In genomic region chr15:78942741-78943140, GRCh38 we compare ENCODE assay signal across 23 cellular contexts. TPM values are rescaled to one million over a fixed set of nuclear protein-coding genes. Genes with fewer than 3 reads are reported as not detected.
A peak's percentile ranks its signal among the peaks of the same experiment; 100 is the strongest.
DNase-seq lines count a peak whose midpoint lies in the region; ATAC-seq and TF ChIP-seq lines count a peak whose summit lies in the region.
"Had no signal": no experiment of that assay in that cellular context is flagged by ENCODE, and none has a peak within 500 bp of the region (broad histone marks: within the 10 kb centered on the region; RNA-seq: fewer than 3 reads in every experiment).

No MANE protein-coding gene starts in this region.

- no peak overlapping the region for H3K27ac ChIP-seq in OCI-LY7 (ENCODE audit: low read depth, low read length, poor library complexity, severe bottlenecking)
- peak overlapping the region; percentile 38 for H3K27ac ChIP-seq in layer of hippocampus (ENCODE audit: low read depth, low read length)
- H3K27ac ChIP-seq: breast epithelium, tibial artery had no signal

- no peaks in the 10 kb centered on the region for H4K20me1 ChIP-seq in OCI-LY7 (ENCODE audit: insufficient read depth, low read length)

- no peak overlapping the region for H3K4me2 ChIP-seq in OCI-LY7 (ENCODE audit: low read length)

- no peaks in the 10 kb centered on the region for H3K36me3 ChIP-seq in OCI-LY7 (ENCODE audit: insufficient read depth, low read length)
- H3K36me3 ChIP-seq: breast epithelium, MG63, tibial artery had no signal

- H3K4me3 ChIP-seq in GM08714 (ENCODE audit: low read length) (peak overlapping the region; percentile 71), OCI-LY7 (ENCODE audit: low read depth, low read length, poor library complexity, severe bottlenecking) (no peak overlapping the region)
- H3K4me3 ChIP-seq: MG63, tibial artery had no signal

- H3K27me3 Mint-ChIP-seq in stimulated activated naive B cell treated with anti-CD40 and anti-IgM and Interleukin-4, amounts not matched to agents 10 μg/mL and 1 μg/mL and 100 μg/mL, for 72 hours = no peaks in the 10 kb centered on the region

- TF ChIP-seq CTCF in OCI-LY7 (conservative IDR thresholded peaks at IDR 0.05; ENCODE audit: low read length) = no peak

- peaks cover 2 to 3% of the 10 kb centered on the region in 2 donors for H3K9me3 Mint-ChIP-seq in stimulated activated naive B cell treated with anti-CD40 and anti-IgM and Interleukin-4, amounts not matched to agents 10 μg/mL and 1 μg/mL and 100 μg/mL, for 72 hours
- H3K9me3 Mint-ChIP-seq: H9, WTC11 had no signal

- intact Hi-C loops in OCI-LY7 (cut with micrococcal nuclease; ENCODE audit: unreplicated experiment) = no loop called here
- intact Hi-C loops in posterior cingulate gyrus (cut with DNase I) = no loop called here

- no peaks in the 10 kb centered on the region for H3K79me2 ChIP-seq in OCI-LY7 (ENCODE audit: insufficient read depth, low read depth, low read length)

- POLR2A ChIA-PET in OCI-LY7 (lab: Charles Lee) = no interaction called here

- no peak for ATAC-seq in stimulated activated naive B cell treated with anti-CD40 and anti-IgM and Interleukin-4, amounts not matched to agents 10 μg/mL and 1 μg/mL and 100 μg/mL, for 72 hours (replicated peaks)
- no peak for ATAC-seq in HG02571 (IDR thresholded peaks at IDR 0.05; ENCODE audit: unreplicated experiment)
- ATAC-seq: left colon, SK-N-SH treated with all-trans-retinoic acid at 6 μM for 48 hours, WTC11 had no signal

- H3K9me2 ChIP-seq in OCI-LY7 (ENCODE audit: insufficient read depth, low read length) = no peaks in the 10 kb centered on the region

- peak overlapping the region; percentile 86 for H3K27ac Mint-ChIP-seq in stimulated activated naive B cell treated with anti-CD40 and anti-IgM and Interleukin-4, amounts not matched to agents 10 μg/mL and 1 μg/mL and 100 μg/mL, for 72 hours
- H3K27ac Mint-ChIP-seq: H9, WTC11 had no signal

- peaks cover 19 to 55% of the 10 kb centered on the region in 2 donors for H3K4me1 Mint-ChIP-seq in stimulated activated naive B cell treated with anti-CD40 and anti-IgM and Interleukin-4, amounts not matched to agents 10 μg/mL and 1 μg/mL and 100 μg/mL, for 72 hours

- no peaks in the 10 kb centered on the region for H3K9me3 ChIP-seq in OCI-LY7 (ENCODE audit: low read length)
- H3K9me3 ChIP-seq: breast epithelium, MG63, tibial artery had no signal

- DNase-seq in OCI-LY7 (ENCODE audit: low spot score) (no peak), SKM-1 treated with dmso at 0.1 percent for 144 hours (lab: John Stamatoyannopoulos, UW; ENCODE audit: unreplicated experiment) (no peak), posterior cingulate gyrus (no peak)
- no peak for DNase-seq in stimulated activated naive B cell treated with anti-CD40 and anti-IgM and Interleukin-4, amounts not matched to agents 10 μg/mL and 1 μg/mL and 100 μg/mL, for 72 hours
- no peak for DNase-seq in activated effector memory CD4-positive, alpha-beta T cell treated with Interleukin-2 at 50 U/mL for 16 hours
- DNase-seq: activated CD4-positive, alpha-beta T cell treated with anti-CD3 and anti-CD28 coated beads, Interleukin-2, amount 50 U/mL, for 48 hours; activated gamma-delta T cell treated with Interleukin-2 at 50 U/mL for 16 hours; activated T-cell treated with anti-CD3 and anti-CD28 coated beads for 4 hours; cortex of kidney; DND-41; H9; left colon; MG63; NCI-H1417 treated with DMSO at 0.1 percent for 48 hours; NCI-H524; T1000; tibial artery had no signal

- CTCF ChIA-PET in OCI-LY7 (lab: Charles Lee; ENCODE audit: unreplicated experiment) = no interaction called here

- H3K36me3 Mint-ChIP-seq in stimulated activated naive B cell treated with anti-CD40 and anti-IgM and Interleukin-4, amounts not matched to agents 10 μg/mL and 1 μg/mL and 100 μg/mL, for 72 hours = peaks cover 27 to 29% of the 10 kb centered on the region in 2 donors
- H3K36me3 Mint-ChIP-seq: WTC11 had no signal

- H3K4me1 ChIP-seq in OCI-LY7 (ENCODE audit: insufficient read depth, low read length, poor library complexity, severe bottlenecking) = peaks cover 32% of the 10 kb centered on the region
- H3K4me1 ChIP-seq: breast epithelium had no signal

- BruUV-seq in OCI-LY7 (replicated peaks; lab: Mats Ljungman, UMichigan) = TSS peak; percentile 39

- peak overlapping the region; percentile 98 to 99 for H3K4me3 Mint-ChIP-seq in stimulated activated naive B cell treated with anti-CD40 and anti-IgM and Interleukin-4, amounts not matched to agents 10 μg/mL and 1 μg/mL and 100 μg/mL, for 72 hours
- H3K4me3 Mint-ChIP-seq: H9, WTC11 had no signal

- no peaks in the 10 kb centered on the region for H3K27me3 ChIP-seq in layer of hippocampus (ENCODE audit: control insufficient read depth, insufficient read depth, low read length)
- H3K27me3 ChIP-seq: breast epithelium, tibial artery had no signal

- no peak overlapping the region for H2AFZ ChIP-seq in OCI-LY7 (ENCODE audit: low read length)

RNA-seq across cellular contexts. Expression of gene CTSH, which starts 2.1 kb away (rescaled TPM):
- total RNA-seq in OCI-LY7 (2014; rRNA removed; shearing (Covaris generic)) = 26.9 and 27.4 TPM in 2 replicates
- 21.1 and 21.5 TPM in 2 replicates for total RNA-seq in OCI-LY7 (2022)
